Comparison of ENCODE assay signal across 18 cellular contexts in the genomic region with DNA sequence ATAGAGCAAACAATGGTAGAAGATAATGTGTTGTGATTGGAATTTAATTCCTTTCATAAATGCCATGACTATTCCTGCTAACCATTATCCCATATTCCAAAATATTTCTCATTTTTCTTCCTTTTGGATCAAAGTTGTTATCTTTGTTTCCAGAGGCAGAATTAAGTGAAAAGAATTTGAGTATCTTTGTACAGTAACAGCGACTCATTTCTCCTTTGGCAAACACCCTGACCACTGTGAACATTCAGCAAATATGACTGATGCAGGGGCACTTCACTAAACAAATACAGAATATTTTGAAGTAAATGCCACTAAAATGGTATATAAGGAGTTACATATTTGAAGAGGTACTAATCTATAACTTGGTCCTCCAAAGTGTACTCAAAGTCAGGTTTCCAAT.
DNase-seq lines count a peak whose midpoint lies in the region; ATAC-seq and TF ChIP-seq lines count a peak whose summit lies in the region.
"Had no signal": no experiment of that assay in that cellular context is flagged by ENCODE, and none has a peak within 500 bp of the region (broad histone marks: within the 10 kb centered on the region; RNA-seq: fewer than 3 reads in every experiment).

No MANE protein-coding gene starts in this region.

- peak overlapping the region; percentile 28 for H3K4me3 ChIP-seq in GM23248
- H3K4me3 ChIP-seq in spleen: no peak overlapping the region
- H3K4me3 ChIP-seq: mucosa of descending colon, PC-9, tibial nerve had no signal

- DNase-seq in GM23248: peak; percentile 73
- DNase-seq in RKO (ENCODE audit: low spot score): peak; percentile 27
- DNase-seq in dedifferentiated amniotic fluid mesenchymal stem cell (ENCODE audit: extremely low spot score): peak; percentile 23
- peak; percentile 53 for DNase-seq in renal cortical epithelial cell (ENCODE audit: low read depth)
- DNase-seq in HEK293T (ENCODE audit: extremely low spot score): no peak
- no peak for DNase-seq in spleen
- DNase-seq: activated CD8-positive, alpha-beta memory T cell treated with anti-CD3 and anti-CD28 coated beads, Interleukin-2, amount 10 ng/mL, durations not matched to agents 7 days and 5 days; mucosa of descending colon; NCI-H1105; NCI-H774; retina; stimulated activated naive CD4-positive, alpha-beta T cell had no signal

- no peak overlapping the region for H2AFZ ChIP-seq in GM23248
- H2AFZ ChIP-seq: PC-9 had no signal

- no peak for TF ChIP-seq POLR2A in spleen (IDR thresholded peaks at IDR 0.05)

- WGBS in GM23248 (ENCODE audit: low coverage in 1 of 2, low lambda C conversion rate in 2 of 2, missing lambda C conversion rate in 2 of 2), 2 experiments: 38 to 40% methylated on average over 1 of the region's 1 CpG
- 87 to 100% (median 91%) methylated on average over 1 of the region's 1 CpG for WGBS in spleen, 5 donors

- intact Hi-C loops in spleen (cut with DNase I; ENCODE audit: low total_unique reads): loop anchor here (5.0 kb wide), 1 partner anchor 198 kb away; no protein-coding TSS in a partner anchor

- no peaks in the 10 kb centered on the region for H3K79me2 ChIP-seq in GM23248 (ENCODE audit: insufficient read depth)

- peak overlapping the region; percentile 65 for H3K4me2 ChIP-seq in GM23248 (ENCODE audit: unreplicated experiment)
- H3K4me2 ChIP-seq: KMS-11, PC-9 had no signal

- no peak for TF ChIP-seq CTCF in spleen (IDR thresholded peaks at IDR 0.05 in 8 of 11, conservative IDR thresholded peaks at IDR 0.05 in 3 of 11)

- in situ Hi-C loops in GM23248 (cut with MboI): loop anchor here (5.0 to 25.0 kb wide), 3 partner anchors 198 to 1028 kb away; a partner anchor contains a TSS

- H3K27me3 ChIP-seq in GM23248 (replicated peaks; ENCODE audit: insufficient read depth) (no peaks in the 10 kb centered on the region), spleen (replicated peaks in 1 of 7) (no peaks in the 10 kb centered on the region)
- H3K27me3 ChIP-seq: tibial nerve had no signal

- no peaks in the 10 kb centered on the region for H3K9me2 ChIP-seq in GM23248 (ENCODE audit: insufficient read depth)

- POLR2A ChIA-PET in HEK293T (lab: Yijun Ruan, JAX): no interaction called here

- H3K4me1 ChIP-seq in GM23248 (ENCODE audit: insufficient read depth): peaks cover 26% of the 10 kb centered on the region
- no peaks in the 10 kb centered on the region for H3K4me1 ChIP-seq in spleen

- H4K20me1 ChIP-seq in GM23248 (ENCODE audit: insufficient read depth): no peaks in the 10 kb centered on the region

- H3K27ac ChIP-seq in GM23248 (peak overlapping the region; percentile 37), spleen (no peak overlapping the region)
- H3K27ac ChIP-seq: C4-2B, KMS-11, PC-9, tibial nerve had no signal

- H3K36me3 ChIP-seq in GM23248 (ENCODE audit: low read depth) (no peaks in the 10 kb centered on the region), spleen (no peaks in the 10 kb centered on the region)

- H3F3A ChIP-seq in GM23248 (ENCODE audit: insufficient read depth): peaks cover 20% of the 10 kb centered on the region

- H3K9ac ChIP-seq in GM23248: no peak overlapping the region
- H3K9ac ChIP-seq: KMS-11 had no signal

- CTCF ChIA-PET in HEK293T (lab: Yijun Ruan, JAX): interaction anchor here (1.4 to 2.4 kb wide), 2 partner anchors 18 to 201 kb away, joined by 4 to 42 read pairs; no protein-coding TSS in a partner anchor

- ATAC-seq in HG03342 (IDR thresholded peaks at IDR 0.05; ENCODE audit: unreplicated experiment) (no peak), HG02623 (IDR thresholded peaks at IDR 0.05; ENCODE audit: unreplicated experiment) (no peak)
- ATAC-seq: activated CD8-positive, alpha-beta memory T cell treated with anti-CD3 and anti-CD28 coated beads, Interleukin-2, amount 10 ng/mL, durations not matched to agents 7 days and 5 days; mucosa of descending colon had no signal

- H3K9me3 ChIP-seq in GM23248 (ENCODE audit: low read depth) (no peaks in the 10 kb centered on the region), spleen (no peaks in the 10 kb centered on the region)
- H3K9me3 ChIP-seq: mucosa of descending colon, tibial nerve had no signal

TF ChIP-seq in HEK293T, 16 proteins besides CTCF, POLR2A, EP300 and RAD21:
- TF ChIP-seq NFRKB (IDR thresholded peaks at IDR 0.05) (no peak), FOXA1 (IDR thresholded peaks at IDR 0.05) (no peak), ZNF384 (IDR thresholded peaks at IDR 0.05) (no peak), ELF4 (IDR thresholded peaks at IDR 0.05) (no peak), TARDBP (IDR thresholded peaks at IDR 0.05) (no peak)
- TF ChIP-seq, protein P1, sequence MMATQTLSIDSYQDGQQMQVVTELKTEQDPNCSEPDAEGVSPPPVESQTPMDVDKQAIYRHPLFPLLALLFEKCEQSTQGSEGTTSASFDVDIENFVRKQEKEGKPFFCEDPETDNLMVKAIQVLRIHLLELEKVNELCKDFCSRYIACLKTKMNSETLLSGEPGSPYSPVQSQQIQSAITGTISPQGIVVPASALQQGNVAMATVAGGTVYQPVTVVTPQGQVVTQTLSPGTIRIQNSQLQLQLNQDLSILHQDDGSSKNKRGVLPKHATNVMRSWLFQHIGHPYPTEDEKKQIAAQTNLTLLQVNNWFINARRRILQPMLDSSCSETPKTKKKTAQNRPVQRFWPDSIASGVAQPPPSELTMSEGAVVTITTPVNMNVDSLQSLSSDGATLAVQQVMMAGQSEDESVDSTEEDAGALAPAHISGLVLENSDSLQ (IDR thresholded peaks at IDR 0.05): no peak

Comparison
In these comparisons a context has a peak if more than half of its experiments do, and no peak if none do; other contexts are left out.
1. DNase-seq: peak in GM23248 (single experiment), RKO (single experiment), dedifferentiated amniotic fluid mesenchymal stem cell (single experiment) and renal cortical epithelial cell (single experiment); none in HEK293T (single experiment) and spleen (single experiment).